In genomic region chr15:63504979-63505841, GRCh38 we compare ENCODE assay signal across 8 cellular contexts. TPM values are rescaled to one million over a fixed set of nuclear protein-coding genes. Genes with fewer than 3 reads are reported as not detected.
DNase-seq lines count a peak whose midpoint lies in the region; ATAC-seq and TF ChIP-seq lines count a peak whose summit lies in the region.

No MANE protein-coding gene starts in this region.

- H3K27me3 Mint-ChIP-seq in GM23338 (ENCODE audit: insufficient read depth, low read depth, poor library complexity) = peaks cover 63% of the 10 kb centered on the region

- H3K27me3 ChIP-seq in GM23338 (ENCODE audit: insufficient read depth) = peaks cover 96% of the 10 kb centered on the region

- H3K27ac ChIP-seq in GM23338 (ENCODE audit: low read depth) = no peak overlapping the region

- peak overlapping the region; percentile 95; the same call in 1 of the 2 replicates for H2AFZ ChIP-seq in GM23338

- peaks cover 18% of the 10 kb centered on the region; the same call in 1 of the 2 replicates for H3K4me1 ChIP-seq in ES-I3 (ENCODE audit: insufficient read depth, low read length)
- H3K4me1 ChIP-seq in GM23338 (ENCODE audit: insufficient read depth) = peaks cover 45% of the 10 kb centered on the region

- H3K4me3 ChIP-seq in GM23338 = peak overlapping the region; percentile 76
- H3K4me3 ChIP-seq in choroid plexus epithelial cell (ENCODE audit: low read depth, low read length) = peak overlapping the region; percentile 92

- peak in 1 of 2 experiments; percentile 28; a peak in 3 of 4 replicates for TF ChIP-seq CTCF in GM23338 (conservative IDR thresholded peaks at IDR 0.05; ENCODE audit: low read depth in 2 of 2)
- peak; percentile 33 for TF ChIP-seq CTCF in choroid plexus epithelial cell (conservative IDR thresholded peaks at IDR 0.05; ENCODE audit: low read depth, low read length)

- H4K20me1 ChIP-seq in GM23338 (replicated peaks; ENCODE audit: insufficient read depth) = peaks cover 34% of the 10 kb centered on the region

- H3K79me2 ChIP-seq in GM23338 (replicated peaks; ENCODE audit: insufficient read depth) = no peaks in the 10 kb centered on the region; the same call in 1 of the 2 replicates

- H3F3A ChIP-seq in GM23338 (replicated peaks; ENCODE audit: low read depth) = peaks cover 12% of the 10 kb centered on the region

- H3K4me1 Mint-ChIP-seq in GM23338 = peaks cover 69% of the 10 kb centered on the region

- H3K9me2 ChIP-seq in GM23338 (ENCODE audit: insufficient read depth) = no peaks in the 10 kb centered on the region

- H3K4me2 ChIP-seq in GM23338 = peak overlapping the region; percentile 82

- peak; percentile 11 for ATAC-seq in GM23338
- ATAC-seq in HG03378 (IDR thresholded peaks at IDR 0.05; ENCODE audit: unreplicated experiment) = no peak

- H3K36me3 Mint-ChIP-seq in GM23338 (ENCODE audit: low read depth) = no peaks in the 10 kb centered on the region; the same call in 2 of the 3 replicates

- H3K36me3 ChIP-seq in ES-I3 (ENCODE audit: insufficient read depth, low read length) = no peaks in the 10 kb centered on the region
- no peaks in the 10 kb centered on the region; the same call in 1 of the 2 replicates for H3K36me3 ChIP-seq in GM23338 (ENCODE audit: insufficient read depth)

- DNase-seq in GM23338 (ENCODE audit: low spot score) = peak; percentile 70
- DNase-seq in NAMALWA (ENCODE audit: low spot score) = peak; percentile 86
- DNase-seq in T1000 (lab: John Stamatoyannopoulos, UW) = peak; percentile 21
- DNase-seq in choroid plexus epithelial cell (ENCODE audit: low read depth) = peak; percentile 58
- DNase-seq in kidney glomerular epithelial cell (lab: John Stamatoyannopoulos, UW) = peak; percentile 43
- peak; percentile 64 for DNase-seq in stimulated activated CD4-positive, alpha-beta T cell treated with anti-CD3 and anti-CD28 coated beads, Interleukin-15, amount 100 ng/mL, for 24 hours

- no peaks in the 10 kb centered on the region for H3K9me3 Mint-ChIP-seq in GM23338

- H3K27ac Mint-ChIP-seq in GM23338 = no peak overlapping the region

- H3K4me3 Mint-ChIP-seq in GM23338 = peak overlapping the region; percentile 77

- H3K9me3 ChIP-seq in ES-I3 (ENCODE audit: control insufficient read depth, insufficient read depth, low read length) = no peaks in the 10 kb centered on the region

- peak overlapping the region; percentile 89 for H3K9ac ChIP-seq in ES-I3 (ENCODE audit: low read depth, low read length)

TF ChIP-seq in GM23338, 12 proteins besides CTCF, POLR2A, EP300 and RAD21:
- peak; percentile 6; the same call in 1 of the 2 replicates for TF ChIP-seq NANOG (IDR thresholded peaks at IDR 0.05; ENCODE audit: borderline replicate concordance)
- TF ChIP-seq, protein P1, sequence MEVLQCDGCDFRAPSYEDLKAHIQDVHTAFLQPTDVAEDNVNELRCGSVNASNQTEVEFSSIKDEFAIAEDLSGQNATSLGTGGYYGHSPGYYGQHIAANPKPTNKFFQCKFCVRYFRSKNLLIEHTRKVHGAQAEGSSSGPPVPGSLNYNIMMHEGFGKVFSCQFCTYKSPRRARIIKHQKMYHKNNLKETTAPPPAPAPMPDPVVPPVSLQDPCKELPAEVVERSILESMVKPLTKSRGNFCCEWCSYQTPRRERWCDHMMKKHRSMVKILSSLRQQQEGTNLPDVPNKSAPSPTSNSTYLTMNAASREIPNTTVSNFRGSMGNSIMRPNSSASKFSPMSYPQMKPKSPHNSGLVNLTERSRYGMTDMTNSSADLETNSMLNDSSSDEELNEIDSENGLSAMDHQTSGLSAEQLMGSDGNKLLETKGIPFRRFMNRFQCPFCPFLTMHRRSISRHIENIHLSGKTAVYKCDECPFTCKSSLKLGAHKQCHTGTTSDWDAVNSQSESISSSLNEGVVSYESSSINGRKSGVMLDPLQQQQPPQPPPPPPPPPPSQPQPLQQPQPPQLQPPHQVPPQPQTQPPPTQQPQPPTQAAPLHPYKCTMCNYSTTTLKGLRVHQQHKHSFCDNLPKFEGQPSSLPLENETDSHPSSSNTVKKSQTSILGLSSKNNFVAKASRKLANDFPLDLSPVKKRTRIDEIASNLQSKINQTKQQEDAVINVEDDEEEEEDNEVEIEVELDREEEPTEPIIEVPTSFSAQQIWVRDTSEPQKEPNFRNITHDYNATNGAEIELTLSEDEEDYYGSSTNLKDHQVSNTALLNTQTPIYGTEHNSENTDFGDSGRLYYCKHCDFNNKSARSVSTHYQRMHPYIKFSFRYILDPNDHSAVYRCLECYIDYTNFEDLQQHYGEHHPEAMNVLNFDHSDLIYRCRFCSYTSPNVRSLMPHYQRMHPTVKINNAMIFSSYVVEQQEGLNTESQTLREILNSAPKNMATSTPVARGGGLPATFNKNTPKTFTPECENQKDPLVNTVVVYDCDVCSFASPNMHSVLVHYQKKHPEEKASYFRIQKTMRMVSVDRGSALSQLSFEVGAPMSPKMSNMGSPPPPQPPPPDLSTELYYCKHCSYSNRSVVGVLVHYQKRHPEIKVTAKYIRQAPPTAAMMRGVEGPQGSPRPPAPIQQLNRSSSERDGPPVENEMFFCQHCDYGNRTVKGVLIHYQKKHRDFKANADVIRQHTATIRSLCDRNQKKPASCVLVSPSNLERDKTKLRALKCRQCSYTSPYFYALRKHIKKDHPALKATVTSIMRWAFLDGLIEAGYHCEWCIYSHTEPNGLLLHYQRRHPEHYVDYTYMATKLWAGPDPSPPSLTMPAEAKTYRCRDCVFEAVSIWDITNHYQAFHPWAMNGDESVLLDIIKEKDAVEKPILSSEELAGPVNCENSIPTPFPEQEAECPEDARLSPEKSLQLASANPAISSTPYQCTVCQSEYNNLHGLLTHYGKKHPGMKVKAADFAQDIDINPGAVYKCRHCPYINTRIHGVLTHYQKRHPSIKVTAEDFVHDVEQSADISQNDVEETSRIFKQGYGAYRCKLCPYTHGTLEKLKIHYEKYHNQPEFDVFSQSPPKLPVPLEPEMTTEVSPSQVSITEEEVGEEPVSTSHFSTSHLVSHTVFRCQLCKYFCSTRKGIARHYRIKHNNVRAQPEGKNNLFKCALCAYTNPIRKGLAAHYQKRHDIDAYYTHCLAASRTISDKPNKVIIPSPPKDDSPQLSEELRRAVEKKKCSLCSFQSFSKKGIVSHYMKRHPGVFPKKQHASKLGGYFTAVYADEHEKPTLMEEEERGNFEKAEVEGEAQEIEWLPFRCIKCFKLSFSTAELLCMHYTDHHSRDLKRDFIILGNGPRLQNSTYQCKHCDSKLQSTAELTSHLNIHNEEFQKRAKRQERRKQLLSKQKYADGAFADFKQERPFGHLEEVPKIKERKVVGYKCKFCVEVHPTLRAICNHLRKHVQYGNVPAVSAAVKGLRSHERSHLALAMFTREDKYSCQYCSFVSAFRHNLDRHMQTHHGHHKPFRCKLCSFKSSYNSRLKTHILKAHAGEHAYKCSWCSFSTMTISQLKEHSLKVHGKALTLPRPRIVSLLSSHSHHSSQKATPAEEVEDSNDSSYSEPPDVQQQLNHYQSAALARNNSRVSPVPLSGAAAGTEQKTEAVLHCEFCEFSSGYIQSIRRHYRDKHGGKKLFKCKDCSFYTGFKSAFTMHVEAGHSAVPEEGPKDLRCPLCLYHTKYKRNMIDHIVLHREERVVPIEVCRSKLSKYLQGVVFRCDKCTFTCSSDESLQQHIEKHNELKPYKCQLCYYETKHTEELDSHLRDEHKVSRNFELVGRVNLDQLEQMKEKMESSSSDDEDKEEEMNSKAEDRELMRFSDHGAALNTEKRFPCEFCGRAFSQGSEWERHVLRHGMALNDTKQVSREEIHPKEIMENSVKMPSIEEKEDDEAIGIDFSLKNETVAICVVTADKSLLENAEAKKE (CRISPR knock-in tag; IDR thresholded peaks at IDR 0.05) = no peak
- TF ChIP-seq, protein P2, sequence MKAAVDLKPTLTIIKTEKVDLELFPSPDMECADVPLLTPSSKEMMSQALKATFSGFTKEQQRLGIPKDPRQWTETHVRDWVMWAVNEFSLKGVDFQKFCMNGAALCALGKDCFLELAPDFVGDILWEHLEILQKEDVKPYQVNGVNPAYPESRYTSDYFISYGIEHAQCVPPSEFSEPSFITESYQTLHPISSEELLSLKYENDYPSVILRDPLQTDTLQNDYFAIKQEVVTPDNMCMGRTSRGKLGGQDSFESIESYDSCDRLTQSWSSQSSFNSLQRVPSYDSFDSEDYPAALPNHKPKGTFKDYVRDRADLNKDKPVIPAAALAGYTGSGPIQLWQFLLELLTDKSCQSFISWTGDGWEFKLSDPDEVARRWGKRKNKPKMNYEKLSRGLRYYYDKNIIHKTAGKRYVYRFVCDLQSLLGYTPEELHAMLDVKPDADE (IDR thresholded peaks at IDR 0.05) = no peak
- TF ChIP-seq EZH2phosphoT487 (IDR thresholded peaks at IDR 0.05; ENCODE audit: unreplicated experiment) = peak; percentile 69
- no peak for TF ChIP-seq POLR2AphosphoS5 (IDR thresholded peaks at IDR 0.05; ENCODE audit: low read depth)
- TF ChIP-seq EZH2 (IDR thresholded peaks at IDR 0.05; ENCODE audit: low read depth, unreplicated experiment) = peak; percentile 84

RNA-seq across cellular contexts. Expression of gene USP3, which starts 0.8 kb away (rescaled TPM):
- total RNA-seq in GM23338 (2014; rRNA removed; shearing (Covaris generic)) = 9.7 and 22.5 TPM in 2 replicates
- polyA plus RNA-seq in GM23338 (2016; fragmentation: Nextera tagmentation; extraction: Ambion mirVana) = 7.6 and 9.9 TPM in 2 replicates

Comparison
In these comparisons a context has a peak if more than half of its experiments do, and no peak if none do; other contexts are left out.
1. DNase-seq: peak in every context shown above with its lines; median percentile 86 in NAMALWA; 70 in GM23338; 64 in stimulated activated CD4-positive, alpha-beta T cell treated with anti-CD3 and anti-CD28 coated beads, Interleukin-15, amount 100 ng/mL, for 24 hours; 58 in choroid plexus epithelial cell; 43 in kidney glomerular epithelial cell; 21 in T1000.